18 cellular contexts compared by ENCODE assay signal in genomic region chr6:9532621-9533557, GRCh38.
DNase-seq lines count a peak whose midpoint lies in the region; ATAC-seq and TF ChIP-seq lines count a peak whose summit lies in the region.
"Had no signal": no experiment of that assay in that cellular context is flagged by ENCODE, and none has a peak within 500 bp of the region (broad histone marks: within the 10 kb centered on the region; RNA-seq: fewer than 3 reads in every experiment).

No MANE protein-coding gene starts in this region.

- WGBS in heart left ventricle, 4 donors, result 89 to 93% (median 90%) methylated on average over 3 of the region's 3 CpGs

- DNase-seq in ELR (ENCODE audit: low read depth) (peak; percentile 61), RPMI7951 (ENCODE audit: low read depth) (peak; percentile 65), fibroblast of the aortic adventitia (ENCODE audit: low read depth) (peak; percentile 61), NCI-H2171 (lab: John Stamatoyannopoulos, UW) (no peak), foreskin melanocyte (no peak), heart left ventricle (no peak)
- DNase-seq: activated CD4-positive, alpha-beta memory T cell treated with anti-CD3 and anti-CD28 coated beads for 36 hours; activated naive CD4-positive, alpha-beta T cell treated with anti-CD3 and anti-CD28 coated beads for 36 hours; anterior cingulate cortex; CD8-positive, alpha-beta T cell; GOT3; left ventricle myocardium inferior; NCI-H1436 treated with DMSO at 0.1 percent for 48 hours; NCI-H82 had no signal

- H3K9me3 ChIP-seq in heart left ventricle, result peaks cover 0 to 16% (median 0%) of the 10 kb centered on the region in 12 donors
- H3K9me3 ChIP-seq: neutrophil had no signal

- intact Hi-C loops in heart left ventricle (cut with DNase I), result no loop called here

- H3K27me3 ChIP-seq in heart left ventricle, result no peaks in the 10 kb centered on the region
- H3K27me3 ChIP-seq: neutrophil had no signal

- TF ChIP-seq POLR2A in heart left ventricle (IDR thresholded peaks at IDR 0.05), result no peak

- peak overlapping the region; percentile 25; the same call in 1 of the 2 replicates for H3K27ac ChIP-seq in 22Rv1
- H3K27ac ChIP-seq in heart left ventricle, result no peak overlapping the region
- H3K27ac ChIP-seq: left ventricle myocardium inferior, neutrophil had no signal

- no peaks in the 10 kb centered on the region for H3K36me3 ChIP-seq in heart left ventricle
- H3K36me3 ChIP-seq: left ventricle myocardium inferior, neutrophil had no signal

- ATAC-seq in GM19452 (IDR thresholded peaks at IDR 0.05; ENCODE audit: unreplicated experiment), result no peak
- no peak for ATAC-seq in heart left ventricle
- ATAC-seq: CD8-positive, alpha-beta T cell; WTC11 had no signal

- H3K4me3 ChIP-seq in fibroblast of the aortic adventitia (ENCODE audit: low read depth, low read length), result no peak overlapping the region
- H3K4me3 ChIP-seq in heart left ventricle, result no peak overlapping the region
- H3K4me3 ChIP-seq: left ventricle myocardium inferior had no signal

- no peak for TF ChIP-seq CTCF in 22Rv1 (IDR thresholded peaks at IDR 0.05)
- TF ChIP-seq CTCF in fibroblast of the aortic adventitia (IDR thresholded peaks at IDR 0.05; ENCODE audit: insufficient read depth, low read length), result no peak
- no peak for TF ChIP-seq CTCF in heart left ventricle (IDR thresholded peaks at IDR 0.05)

- H3K4me1 ChIP-seq in heart left ventricle, result no peaks in the 10 kb centered on the region
- H3K4me1 ChIP-seq: left ventricle myocardium inferior had no signal

Comparison
In these comparisons a context has a peak if more than half of its experiments do, and no peak if none do; other contexts are left out.
1. DNase-seq: peak in ELR (single experiment), RPMI7951 (single experiment) and fibroblast of the aortic adventitia (single experiment); none in NCI-H2171 (single experiment), foreskin melanocyte (single experiment) and heart left ventricle (0 of 5).